ENCODE assay signal across 13 cellular contexts in genomic region chr14:103422981-103423600, GRCh38. TPM values are rescaled to one million over a fixed set of nuclear protein-coding genes. Genes with fewer than 3 reads are reported as not detected.
DNase-seq lines count a peak whose midpoint lies in the region; ATAC-seq and TF ChIP-seq lines count a peak whose summit lies in the region.
"Had no signal": no experiment of that assay in that cellular context is flagged by ENCODE, and none has a peak within 500 bp of the region (broad histone marks: within the 10 kb centered on the region; RNA-seq: fewer than 3 reads in every experiment).

No MANE protein-coding gene starts in this region.

- no peak overlapping the region for H3K9ac ChIP-seq in skeletal muscle tissue (ENCODE audit: low read depth in 1 of 3, low read length in 3 of 3)

- H3K36me3 ChIP-seq in skeletal muscle tissue (ENCODE audit: control insufficient read depth in 3 of 3, insufficient read depth in 3 of 3, low read length in 3 of 3) (no peaks in the 10 kb centered on the region), mucosa of descending colon (ENCODE audit: low read depth) (no peaks in the 10 kb centered on the region)

- intact Hi-C loops in mucosa of descending colon (cut with DNase I, micrococcal nuclease) = no loop called here

- H3K4me1 ChIP-seq in skeletal muscle tissue (ENCODE audit: control insufficient read depth in 3 of 3, insufficient read depth in 3 of 3, low read length in 3 of 3) (peaks cover 6 to 11% (median 7%) of the 10 kb centered on the region in 3 donors), mucosa of descending colon (ENCODE audit: low read depth) (peaks cover 4% of the 10 kb centered on the region)

- in situ Hi-C loops in SK-MEL-5 (cut with HindIII; ENCODE audit: low pct_unique_long_range_greater_than_20kb, low sequenced_read_pairs) = no loop called here

- no peak overlapping the region for H3K4me3 ChIP-seq in skeletal muscle tissue (ENCODE audit: low read length in 3 of 3)
- H3K4me3 ChIP-seq in mucosa of descending colon = no peak overlapping the region

- H3K27me3 ChIP-seq in skeletal muscle tissue (ENCODE audit: control insufficient read depth in 3 of 3, insufficient read depth in 3 of 3, low read length in 3 of 3) = no peaks in the 10 kb centered on the region

- H3K9me3 ChIP-seq in skeletal muscle tissue (ENCODE audit: control insufficient read depth in 3 of 3, low read length in 3 of 3) (no peaks in the 10 kb centered on the region), mucosa of descending colon (no peaks in the 10 kb centered on the region)

- no peak for ATAC-seq in mucosa of descending colon
- ATAC-seq in GM19328 (IDR thresholded peaks at IDR 0.05; ENCODE audit: unreplicated experiment) = no peak
- ATAC-seq in GM19397 (IDR thresholded peaks at IDR 0.05; ENCODE audit: unreplicated experiment) = no peak

- no peak for TF ChIP-seq CTCF in mucosa of descending colon (IDR thresholded peaks at IDR 0.05)

- DNase-seq in GM03348 (ENCODE audit: low spot score) (peak; percentile 54), SK-MEL-5 (ENCODE audit: low read depth, low spot score) (peak; percentile 31), fibroblast of the conjunctiva (ENCODE audit: low read depth) (peak; percentile 53), mucosa of descending colon (no peak), SKM-1 (lab: John Stamatoyannopoulos, UW; ENCODE audit: unreplicated experiment) (no peak)
- DNase-seq: activated effector memory CD4-positive, alpha-beta T cell treated with Interleukin-2 at 50 U/mL for 16 hours; DMS79; effector CD4-positive, alpha-beta T cell; NCI-H187 treated with DMSO at 0.1 percent for 48 hours; stimulated activated CD4-positive, alpha-beta T cell treated with anti-CD3 and anti-CD28 coated beads, Interleukin-2, amount 100 ng/mL, for 24 hours had no signal

- peak overlapping the region; percentile 39 for H3K27ac ChIP-seq in skeletal muscle tissue (ENCODE audit: low read depth, low read length)

RNA-seq across cellular contexts. Expression of gene MARK3, which starts 37.9 kb away (rescaled TPM):
- 57.2 and 60.6 TPM in 2 replicates for total RNA-seq in SK-MEL-5 (2014; rRNA removed; shearing (Covaris generic))
- polyA plus RNA-seq in SK-MEL-5 (2015; cell fraction: cytosol; rRNA removed) = 54.4 and 58.8 TPM in 2 replicates
- 165 and 185 TPM in 2 replicates for polyA plus RNA-seq in SK-MEL-5 (2015; cell fraction: nucleus; rRNA removed)
- 59.5 TPM for total RNA-seq in skeletal muscle tissue
- 10 to 100 TPM; 60.8 to 85.7 (median 66.8) TPM for total RNA-seq in mucosa of descending colon

Comparison
In these comparisons a context has a peak if more than half of its experiments do, and no peak if none do; other contexts are left out.
1. DNase-seq: peak in GM03348 (single experiment), SK-MEL-5 (single experiment) and fibroblast of the conjunctiva (single experiment); none in mucosa of descending colon (0 of 3) and SKM-1 (single experiment).